In the genomic region with DNA sequence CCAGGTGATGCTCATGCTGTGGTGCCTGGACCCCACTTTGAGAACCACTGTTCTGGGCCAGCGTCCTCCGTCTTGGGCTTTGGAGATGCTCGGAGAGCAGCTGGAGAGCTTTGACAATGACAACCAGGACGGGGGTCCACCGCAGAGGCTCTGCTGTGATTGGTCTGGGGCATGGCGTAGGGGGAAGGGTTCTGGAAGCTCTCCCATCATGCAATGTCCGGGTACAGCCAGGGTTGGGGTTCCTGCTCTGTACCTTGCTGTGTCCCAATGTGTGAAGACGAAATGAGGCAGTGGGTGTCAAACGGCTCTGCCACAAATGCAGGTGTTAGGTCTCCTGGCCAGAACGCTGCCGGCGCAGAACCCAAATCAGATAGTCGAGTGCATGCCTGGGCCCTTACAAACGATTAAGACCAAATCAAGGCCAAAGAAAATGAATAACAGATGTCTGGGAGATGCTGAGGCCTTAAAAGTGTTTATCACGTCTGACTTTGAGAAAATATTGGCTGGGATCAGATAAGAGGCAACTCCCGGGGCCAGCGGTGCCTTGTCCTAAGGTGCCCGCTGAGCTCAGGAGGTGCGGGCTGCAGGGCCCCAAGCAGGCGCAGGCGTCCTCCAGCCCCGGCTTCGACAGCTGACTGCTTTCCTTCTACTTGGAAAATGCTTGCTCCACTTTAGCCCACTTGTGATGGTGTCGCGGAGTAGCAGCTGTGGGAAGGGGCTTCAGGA, we compare ENCODE assay signal across 22 cellular contexts.
DNase-seq lines count a peak whose midpoint lies in the region; ATAC-seq and TF ChIP-seq lines count a peak whose summit lies in the region.
"Had no signal": no experiment of that assay in that cellular context is flagged by ENCODE, and none has a peak within 500 bp of the region (broad histone marks: within the 10 kb centered on the region; RNA-seq: fewer than 3 reads in every experiment).

No MANE protein-coding gene starts in this region.

- H3K4me1 Mint-ChIP-seq in mesothelial cell of epicardium = peaks cover 50% of the 10 kb centered on the region
- H3K4me1 Mint-ChIP-seq in type B pancreatic cell (ENCODE audit: unreplicated experiment) = peaks cover 35% of the 10 kb centered on the region

- H3K36me3 Mint-ChIP-seq in mesothelial cell of epicardium (no peaks in the 10 kb centered on the region), type B pancreatic cell (no peaks in the 10 kb centered on the region)

- no peaks in the 10 kb centered on the region for H3K27me3 Mint-ChIP-seq in mesothelial cell of epicardium (ENCODE audit: low read depth)
- H3K27me3 Mint-ChIP-seq in type B pancreatic cell = peaks cover 6% of the 10 kb centered on the region

- no peak overlapping the region for H3K4me3 Mint-ChIP-seq in mesothelial cell of epicardium
- H3K4me3 Mint-ChIP-seq in type B pancreatic cell = no peak overlapping the region
- H3K4me3 Mint-ChIP-seq: H9 had no signal

- ATAC-seq in left cardiac atrium (no peak), GM21786 (IDR thresholded peaks at IDR 0.05; ENCODE audit: unreplicated experiment) (no peak)
- ATAC-seq: PC-3 had no signal

- H3K4me3 ChIP-seq in left ventricle myocardium inferior = no peak overlapping the region
- H3K4me3 ChIP-seq in fibroblast of mammary gland (ENCODE audit: control insufficient read depth, low read depth, low read length) = no peak overlapping the region

- peaks cover 14% of the 10 kb centered on the region for H3K4me1 ChIP-seq in left ventricle myocardium inferior

- H3K27ac Mint-ChIP-seq in mesothelial cell of epicardium (peak overlapping the region; percentile 68), type B pancreatic cell (peak overlapping the region; percentile 13)
- H3K27ac Mint-ChIP-seq: H9 had no signal

- DNase-seq in left cardiac atrium (peak; percentile 15), left ventricle myocardium inferior (no peak), fibroblast of mammary gland (ENCODE audit: low read depth) (peak; percentile 14), mesothelial cell of epicardium (ENCODE audit: low spot score in 2 of 2, unreplicated experiment in 2 of 2) (no peak), type B pancreatic cell (ENCODE audit: extremely low spot score, unreplicated experiment) (no peak), NOMO-1 treated with DMSO at 0.1 percent for 48 hours (lab: John Stamatoyannopoulos, UW; ENCODE audit: unreplicated experiment) (no peak)
- DNase-seq in effector CD8-positive, alpha-beta T cell (lab: John Stamatoyannopoulos, UW) = no peak
- DNase-seq: AML-193, COR-L47, DMS 273 treated with DMSO at 0.1 percent for 48 hours, DND-41, H9, IMR-90, Karpas-422, NCI-H1417 treated with DMSO at 0.1 percent for 48 hours, NCI-H187 treated with DMSO at 0.1 percent for 48 hours, NCI-H2227 treated with DMSO at 0.1 percent for 48 hours, PC-3, RPMI8226 had no signal

- no peaks in the 10 kb centered on the region for H3K27me3 ChIP-seq in left ventricle myocardium inferior (ENCODE audit: low read depth)

- intact Hi-C loops in left cardiac atrium (cut with DNase I) = no loop called here
- intact Hi-C loops in left ventricle myocardium inferior (cut with micrococcal nuclease) = no loop called here

- H3K36me3 ChIP-seq in left ventricle myocardium inferior = no peaks in the 10 kb centered on the region

- H3K9me3 ChIP-seq in left ventricle myocardium inferior (replicated peaks) = no peaks in the 10 kb centered on the region

- no peak overlapping the region for H3K27ac ChIP-seq in left ventricle myocardium inferior (replicated peaks)
- H3K27ac ChIP-seq: 22Rv1, HL-60 had no signal

- TF ChIP-seq CTCF in left ventricle myocardium inferior (IDR thresholded peaks at IDR 0.05; ENCODE audit: borderline replicate concordance) (no peak), fibroblast of mammary gland (conservative IDR thresholded peaks at IDR 0.05; ENCODE audit: control insufficient read depth, insufficient read depth, low read depth, low read length) (no peak), mesothelial cell of epicardium (IDR thresholded peaks at IDR 0.05; ENCODE audit: unreplicated experiment) (no peak), type B pancreatic cell (conservative IDR thresholded peaks at IDR 0.05) (no peak)

- no peaks in the 10 kb centered on the region for H3K9me3 Mint-ChIP-seq in mesothelial cell of epicardium
- peaks cover 4% of the 10 kb centered on the region for H3K9me3 Mint-ChIP-seq in type B pancreatic cell
- H3K9me3 Mint-ChIP-seq: H9 had no signal

Comparison
In these comparisons a context has a peak if more than half of its experiments do, and no peak if none do; other contexts are left out.
1. DNase-seq: peak in left cardiac atrium (single experiment) and fibroblast of mammary gland (single experiment); none in left ventricle myocardium inferior (single experiment), mesothelial cell of epicardium (0 of 2), type B pancreatic cell (single experiment), NOMO-1 treated with DMSO at 0.1 percent for 48 hours (single experiment) and effector CD8-positive, alpha-beta T cell (single experiment).